In the genomic region with DNA sequence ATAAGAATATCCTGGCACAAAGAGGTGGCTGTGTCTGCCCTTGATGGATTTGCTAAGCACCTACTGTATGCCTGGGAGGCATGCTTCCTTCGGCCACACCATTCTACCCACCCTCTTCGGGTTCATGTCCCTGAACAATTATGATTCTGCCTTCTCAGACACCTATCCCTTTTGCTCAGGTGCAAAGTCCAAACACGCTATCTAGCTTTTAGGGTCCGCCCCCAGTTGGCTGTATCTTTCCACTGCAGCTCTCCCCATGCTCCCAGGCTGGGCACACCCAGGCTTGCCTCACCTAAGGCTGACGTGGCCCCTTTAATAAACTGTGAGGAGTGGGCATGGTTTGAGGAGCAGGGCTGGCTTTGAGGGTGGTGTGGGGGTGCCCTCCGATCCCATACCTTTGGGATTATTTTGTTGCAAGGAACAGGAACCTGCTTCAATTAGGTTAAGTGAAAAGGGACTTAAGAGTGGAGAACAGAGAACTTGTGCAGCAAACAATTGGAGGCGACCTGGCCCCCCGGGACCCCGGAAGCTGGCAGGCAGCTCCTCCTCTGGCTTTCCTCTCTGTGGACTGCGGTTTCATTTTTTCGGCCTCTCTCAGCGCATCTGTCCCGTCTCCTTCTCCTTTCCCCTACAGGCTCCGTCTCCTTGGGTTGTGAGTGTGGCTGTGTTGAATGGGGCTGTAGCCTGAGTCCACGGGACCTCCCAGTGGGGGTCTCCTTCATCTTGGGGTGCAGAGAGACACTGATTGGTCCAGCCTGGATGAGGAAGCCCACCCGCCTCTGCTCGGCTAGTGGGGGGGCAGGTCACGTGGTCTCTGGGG, we compare ENCODE assay signal across 1 cellular context.
TF ChIP-seq lines count a peak whose summit lies in the region.

No MANE protein-coding gene starts in this region.

TF ChIP-seq in HepG2, 621 proteins besides CTCF, POLR2A, EP300 and RAD21 (continued from another document and continues in another):
- TF ChIP-seq, protein P1, sequence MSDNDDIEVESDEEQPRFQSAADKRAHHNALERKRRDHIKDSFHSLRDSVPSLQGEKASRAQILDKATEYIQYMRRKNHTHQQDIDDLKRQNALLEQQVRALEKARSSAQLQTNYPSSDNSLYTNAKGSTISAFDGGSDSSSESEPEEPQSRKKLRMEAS (IDR thresholded peaks at IDR 0.05), result peak; percentile 78
- peak; percentile 95 for TF ChIP-seq ZNF350 (CRISPR knock-in tag; IDR thresholded peaks at IDR 0.05; ENCODE audit: borderline replicate concordance, low read depth)
- no peak for TF ChIP-seq ZC3H4 (CRISPR knock-in tag; IDR thresholded peaks at IDR 0.05; ENCODE audit: borderline replicate concordance)
- TF ChIP-seq MIXL1 (CRISPR knock-in tag; IDR thresholded peaks at IDR 0.05), result peak; percentile 73
- TF ChIP-seq, protein P2, sequence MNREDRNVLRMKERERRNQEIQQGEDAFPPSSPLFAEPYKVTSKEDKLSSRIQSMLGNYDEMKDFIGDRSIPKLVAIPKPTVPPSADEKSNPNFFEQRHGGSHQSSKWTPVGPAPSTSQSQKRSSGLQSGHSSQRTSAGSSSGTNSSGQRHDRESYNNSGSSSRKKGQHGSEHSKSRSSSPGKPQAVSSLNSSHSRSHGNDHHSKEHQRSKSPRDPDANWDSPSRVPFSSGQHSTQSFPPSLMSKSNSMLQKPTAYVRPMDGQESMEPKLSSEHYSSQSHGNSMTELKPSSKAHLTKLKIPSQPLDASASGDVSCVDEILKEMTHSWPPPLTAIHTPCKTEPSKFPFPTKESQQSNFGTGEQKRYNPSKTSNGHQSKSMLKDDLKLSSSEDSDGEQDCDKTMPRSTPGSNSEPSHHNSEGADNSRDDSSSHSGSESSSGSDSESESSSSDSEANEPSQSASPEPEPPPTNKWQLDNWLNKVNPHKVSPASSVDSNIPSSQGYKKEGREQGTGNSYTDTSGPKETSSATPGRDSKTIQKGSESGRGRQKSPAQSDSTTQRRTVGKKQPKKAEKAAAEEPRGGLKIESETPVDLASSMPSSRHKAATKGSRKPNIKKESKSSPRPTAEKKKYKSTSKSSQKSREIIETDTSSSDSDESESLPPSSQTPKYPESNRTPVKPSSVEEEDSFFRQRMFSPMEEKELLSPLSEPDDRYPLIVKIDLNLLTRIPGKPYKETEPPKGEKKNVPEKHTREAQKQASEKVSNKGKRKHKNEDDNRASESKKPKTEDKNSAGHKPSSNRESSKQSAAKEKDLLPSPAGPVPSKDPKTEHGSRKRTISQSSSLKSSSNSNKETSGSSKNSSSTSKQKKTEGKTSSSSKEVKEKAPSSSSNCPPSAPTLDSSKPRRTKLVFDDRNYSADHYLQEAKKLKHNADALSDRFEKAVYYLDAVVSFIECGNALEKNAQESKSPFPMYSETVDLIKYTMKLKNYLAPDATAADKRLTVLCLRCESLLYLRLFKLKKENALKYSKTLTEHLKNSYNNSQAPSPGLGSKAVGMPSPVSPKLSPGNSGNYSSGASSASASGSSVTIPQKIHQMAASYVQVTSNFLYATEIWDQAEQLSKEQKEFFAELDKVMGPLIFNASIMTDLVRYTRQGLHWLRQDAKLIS (CRISPR knock-in tag; IDR thresholded peaks at IDR 0.05), result no peak; the same call in 1 of the 2 replicates
- TF ChIP-seq NCOA1 (CRISPR knock-in tag; IDR thresholded peaks at IDR 0.05), result no peak
- TF ChIP-seq, protein P3, sequence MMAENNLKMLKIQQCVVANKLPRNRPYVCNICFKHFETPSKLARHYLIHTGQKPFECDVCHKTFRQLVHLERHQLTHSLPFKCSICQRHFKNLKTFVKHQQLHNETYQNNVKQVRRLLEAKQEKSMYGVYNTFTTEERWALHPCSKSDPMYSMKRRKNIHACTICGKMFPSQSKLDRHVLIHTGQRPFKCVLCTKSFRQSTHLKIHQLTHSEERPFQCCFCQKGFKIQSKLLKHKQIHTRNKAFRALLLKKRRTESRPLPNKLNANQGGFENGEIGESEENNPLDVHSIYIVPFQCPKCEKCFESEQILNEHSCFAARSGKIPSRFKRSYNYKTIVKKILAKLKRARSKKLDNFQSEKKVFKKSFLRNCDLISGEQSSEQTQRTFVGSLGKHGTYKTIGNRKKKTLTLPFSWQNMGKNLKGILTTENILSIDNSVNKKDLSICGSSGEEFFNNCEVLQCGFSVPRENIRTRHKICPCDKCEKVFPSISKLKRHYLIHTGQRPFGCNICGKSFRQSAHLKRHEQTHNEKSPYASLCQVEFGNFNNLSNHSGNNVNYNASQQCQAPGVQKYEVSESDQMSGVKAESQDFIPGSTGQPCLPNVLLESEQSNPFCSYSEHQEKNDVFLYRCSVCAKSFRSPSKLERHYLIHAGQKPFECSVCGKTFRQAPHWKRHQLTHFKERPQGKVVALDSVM (CRISPR knock-in tag; IDR thresholded peaks at IDR 0.05), result peak; percentile 31; the same call in 1 of the 2 replicates
- no peak for TF ChIP-seq TEAD3 (CRISPR knock-in tag; optimal IDR thresholded peaks at IDR 0.05; ENCODE audit: borderline replicate concordance)
- TF ChIP-seq, protein P4, sequence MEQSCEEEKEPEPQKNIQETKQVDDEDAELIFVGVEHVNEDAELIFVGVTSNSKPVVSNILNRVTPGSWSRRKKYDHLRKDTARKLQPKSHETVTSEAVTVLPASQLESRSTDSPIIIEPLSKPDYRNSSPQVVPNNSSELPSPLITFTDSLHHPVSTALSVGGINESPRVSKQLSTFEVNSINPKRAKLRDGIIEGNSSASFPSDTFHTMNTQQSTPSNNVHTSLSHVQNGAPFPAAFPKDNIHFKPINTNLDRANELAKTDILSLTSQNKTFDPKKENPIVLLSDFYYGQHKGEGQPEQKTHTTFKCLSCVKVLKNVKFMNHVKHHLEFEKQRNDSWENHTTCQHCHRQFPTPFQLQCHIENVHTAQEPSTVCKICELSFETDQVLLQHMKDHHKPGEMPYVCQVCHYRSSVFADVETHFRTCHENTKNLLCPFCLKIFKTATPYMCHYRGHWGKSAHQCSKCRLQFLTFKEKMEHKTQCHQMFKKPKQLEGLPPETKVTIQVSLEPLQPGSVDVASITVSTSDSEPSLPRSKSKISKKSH (CRISPR knock-in tag; IDR thresholded peaks at IDR 0.05; ENCODE audit: borderline replicate concordance), result no peak
- TF ChIP-seq, protein P5, sequence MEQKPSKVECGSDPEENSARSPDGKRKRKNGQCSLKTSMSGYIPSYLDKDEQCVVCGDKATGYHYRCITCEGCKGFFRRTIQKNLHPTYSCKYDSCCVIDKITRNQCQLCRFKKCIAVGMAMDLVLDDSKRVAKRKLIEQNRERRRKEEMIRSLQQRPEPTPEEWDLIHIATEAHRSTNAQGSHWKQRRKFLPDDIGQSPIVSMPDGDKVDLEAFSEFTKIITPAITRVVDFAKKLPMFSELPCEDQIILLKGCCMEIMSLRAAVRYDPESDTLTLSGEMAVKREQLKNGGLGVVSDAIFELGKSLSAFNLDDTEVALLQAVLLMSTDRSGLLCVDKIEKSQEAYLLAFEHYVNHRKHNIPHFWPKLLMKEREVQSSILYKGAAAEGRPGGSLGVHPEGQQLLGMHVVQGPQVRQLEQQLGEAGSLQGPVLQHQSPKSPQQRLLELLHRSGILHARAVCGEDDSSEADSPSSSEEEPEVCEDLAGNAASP (CRISPR knock-in tag; IDR thresholded peaks at IDR 0.05; ENCODE audit: borderline replicate concordance), result peak; percentile 89
- TF ChIP-seq, protein P6, sequence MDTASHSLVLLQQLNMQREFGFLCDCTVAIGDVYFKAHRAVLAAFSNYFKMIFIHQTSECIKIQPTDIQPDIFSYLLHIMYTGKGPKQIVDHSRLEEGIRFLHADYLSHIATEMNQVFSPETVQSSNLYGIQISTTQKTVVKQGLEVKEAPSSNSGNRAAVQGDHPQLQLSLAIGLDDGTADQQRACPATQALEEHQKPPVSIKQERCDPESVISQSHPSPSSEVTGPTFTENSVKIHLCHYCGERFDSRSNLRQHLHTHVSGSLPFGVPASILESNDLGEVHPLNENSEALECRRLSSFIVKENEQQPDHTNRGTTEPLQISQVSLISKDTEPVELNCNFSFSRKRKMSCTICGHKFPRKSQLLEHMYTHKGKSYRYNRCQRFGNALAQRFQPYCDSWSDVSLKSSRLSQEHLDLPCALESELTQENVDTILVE (CRISPR knock-in tag; IDR thresholded peaks at IDR 0.05), result 0 out of 2 replicates have a peak, but pooled peaks have one; percentile 22
- TF ChIP-seq POLR2AphosphoS5 (IDR thresholded peaks at IDR 0.05; ENCODE audit: low read depth, low read length), result peak; percentile 65
- TF ChIP-seq ZNF644 (CRISPR knock-in tag; IDR thresholded peaks at IDR 0.05; ENCODE audit: low read depth), result no peak; the same call in 1 of the 2 replicates
- TF ChIP-seq NRL (CRISPR knock-in tag; IDR thresholded peaks at IDR 0.05; ENCODE audit: borderline replicate concordance), result no peak; the same call in 1 of the 2 replicates
- no peak for TF ChIP-seq NFE2 (CRISPR knock-in tag; IDR thresholded peaks at IDR 0.05)
- TF ChIP-seq DNMT1 (CRISPR knock-in tag; IDR thresholded peaks at IDR 0.05), result no peak
- TF ChIP-seq POLR2G (IDR thresholded peaks at IDR 0.05; ENCODE audit: low read depth, low read length), result peak; percentile 87
- TF ChIP-seq IRF2 (CRISPR knock-in tag; IDR thresholded peaks at IDR 0.05), result peak; percentile 56
- TF ChIP-seq, protein P7, sequence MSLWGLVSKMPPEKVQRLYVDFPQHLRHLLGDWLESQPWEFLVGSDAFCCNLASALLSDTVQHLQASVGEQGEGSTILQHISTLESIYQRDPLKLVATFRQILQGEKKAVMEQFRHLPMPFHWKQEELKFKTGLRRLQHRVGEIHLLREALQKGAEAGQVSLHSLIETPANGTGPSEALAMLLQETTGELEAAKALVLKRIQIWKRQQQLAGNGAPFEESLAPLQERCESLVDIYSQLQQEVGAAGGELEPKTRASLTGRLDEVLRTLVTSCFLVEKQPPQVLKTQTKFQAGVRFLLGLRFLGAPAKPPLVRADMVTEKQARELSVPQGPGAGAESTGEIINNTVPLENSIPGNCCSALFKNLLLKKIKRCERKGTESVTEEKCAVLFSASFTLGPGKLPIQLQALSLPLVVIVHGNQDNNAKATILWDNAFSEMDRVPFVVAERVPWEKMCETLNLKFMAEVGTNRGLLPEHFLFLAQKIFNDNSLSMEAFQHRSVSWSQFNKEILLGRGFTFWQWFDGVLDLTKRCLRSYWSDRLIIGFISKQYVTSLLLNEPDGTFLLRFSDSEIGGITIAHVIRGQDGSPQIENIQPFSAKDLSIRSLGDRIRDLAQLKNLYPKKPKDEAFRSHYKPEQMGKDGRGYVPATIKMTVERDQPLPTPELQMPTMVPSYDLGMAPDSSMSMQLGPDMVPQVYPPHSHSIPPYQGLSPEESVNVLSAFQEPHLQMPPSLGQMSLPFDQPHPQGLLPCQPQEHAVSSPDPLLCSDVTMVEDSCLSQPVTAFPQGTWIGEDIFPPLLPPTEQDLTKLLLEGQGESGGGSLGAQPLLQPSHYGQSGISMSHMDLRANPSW (CRISPR knock-in tag; IDR thresholded peaks at IDR 0.05; ENCODE audit: borderline replicate concordance), result 0 out of 2 replicates have a peak, but pooled peaks have one; percentile 46
- no peak for TF ChIP-seq ZNF678 (CRISPR knock-in tag; IDR thresholded peaks at IDR 0.05)
- no peak for TF ChIP-seq MYNN (CRISPR knock-in tag; IDR thresholded peaks at IDR 0.05; ENCODE audit: low read depth)
- 0 out of 2 replicates have a peak, but pooled peaks have one; percentile 64 for TF ChIP-seq CEBPG (CRISPR knock-in tag; IDR thresholded peaks at IDR 0.05)
- TF ChIP-seq SOX5 (CRISPR knock-in tag; IDR thresholded peaks at IDR 0.05; ENCODE audit: borderline replicate concordance), result peak; percentile 76; the same call in 1 of the 2 replicates
- TF ChIP-seq ZNF256 (CRISPR knock-in tag; conservative IDR thresholded peaks at IDR 0.05), result no peak
- TF ChIP-seq ZNF781 (CRISPR knock-in tag; IDR thresholded peaks at IDR 0.05; ENCODE audit: borderline replicate concordance, not compliant biosample characterization), result no peak
- no peak for TF ChIP-seq ZKSCAN5 (CRISPR knock-in tag; IDR thresholded peaks at IDR 0.05)
- peak; percentile 24; the same call in 1 of the 2 replicates for TF ChIP-seq POGZ (CRISPR knock-in tag; IDR thresholded peaks at IDR 0.05)
- TF ChIP-seq ZNF251 (CRISPR knock-in tag; IDR thresholded peaks at IDR 0.05), result no peak
- TF ChIP-seq, protein P8, sequence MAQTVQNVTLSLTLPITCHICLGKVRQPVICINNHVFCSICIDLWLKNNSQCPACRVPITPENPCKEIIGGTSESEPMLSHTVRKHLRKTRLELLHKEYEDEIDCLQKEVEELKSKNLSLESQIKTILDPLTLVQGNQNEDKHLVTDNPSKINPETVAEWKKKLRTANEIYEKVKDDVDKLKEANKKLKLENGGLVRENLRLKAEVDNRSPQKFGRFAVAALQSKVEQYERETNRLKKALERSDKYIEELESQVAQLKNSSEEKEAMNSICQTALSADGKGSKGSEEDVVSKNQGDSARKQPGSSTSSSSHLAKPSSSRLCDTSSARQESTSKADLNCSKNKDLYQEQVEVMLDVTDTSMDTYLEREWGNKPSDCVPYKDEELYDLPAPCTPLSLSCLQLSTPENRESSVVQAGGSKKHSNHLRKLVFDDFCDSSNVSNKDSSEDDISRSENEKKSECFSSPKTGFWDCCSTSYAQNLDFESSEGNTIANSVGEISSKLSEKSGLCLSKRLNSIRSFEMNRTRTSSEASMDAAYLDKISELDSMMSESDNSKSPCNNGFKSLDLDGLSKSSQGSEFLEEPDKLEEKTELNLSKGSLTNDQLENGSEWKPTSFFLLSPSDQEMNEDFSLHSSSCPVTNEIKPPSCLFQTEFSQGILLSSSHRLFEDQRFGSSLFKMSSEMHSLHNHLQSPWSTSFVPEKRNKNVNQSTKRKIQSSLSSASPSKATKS (CRISPR knock-in tag; IDR thresholded peaks at IDR 0.05), result no peak
- 0 out of 2 replicates have a peak, but pooled peaks have one; percentile 16 for TF ChIP-seq ZNF317 (CRISPR knock-in tag; IDR thresholded peaks at IDR 0.05)
- TF ChIP-seq, protein P9, sequence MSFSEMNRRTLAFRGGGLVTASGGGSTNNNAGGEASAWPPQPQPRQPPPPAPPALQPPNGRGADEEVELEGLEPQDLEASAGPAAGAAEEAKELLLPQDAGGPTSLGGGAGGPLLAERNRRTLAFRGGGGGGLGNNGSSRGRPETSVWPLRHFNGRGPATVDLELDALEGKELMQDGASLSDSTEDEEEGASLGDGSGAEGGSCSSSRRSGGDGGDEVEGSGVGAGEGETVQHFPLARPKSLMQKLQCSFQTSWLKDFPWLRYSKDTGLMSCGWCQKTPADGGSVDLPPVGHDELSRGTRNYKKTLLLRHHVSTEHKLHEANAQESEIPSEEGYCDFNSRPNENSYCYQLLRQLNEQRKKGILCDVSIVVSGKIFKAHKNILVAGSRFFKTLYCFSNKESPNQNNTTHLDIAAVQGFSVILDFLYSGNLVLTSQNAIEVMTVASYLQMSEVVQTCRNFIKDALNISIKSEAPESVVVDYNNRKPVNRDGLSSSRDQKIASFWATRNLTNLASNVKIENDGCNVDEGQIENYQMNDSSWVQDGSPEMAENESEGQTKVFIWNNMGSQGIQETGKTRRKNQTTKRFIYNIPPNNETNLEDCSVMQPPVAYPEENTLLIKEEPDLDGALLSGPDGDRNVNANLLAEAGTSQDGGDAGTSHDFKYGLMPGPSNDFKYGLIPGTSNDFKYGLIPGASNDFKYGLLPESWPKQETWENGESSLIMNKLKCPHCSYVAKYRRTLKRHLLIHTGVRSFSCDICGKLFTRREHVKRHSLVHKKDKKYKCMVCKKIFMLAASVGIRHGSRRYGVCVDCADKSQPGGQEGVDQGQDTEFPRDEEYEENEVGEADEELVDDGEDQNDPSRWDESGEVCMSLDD (CRISPR knock-in tag; IDR thresholded peaks at IDR 0.05; ENCODE audit: borderline replicate concordance), result peak; percentile 61; the same call in 1 of the 2 replicates
- TF ChIP-seq HDAC6 (IDR thresholded peaks at IDR 0.05; ENCODE audit: low read depth, low read length), result no peak
- peak; percentile 78 for TF ChIP-seq NCOR1 (IDR thresholded peaks at IDR 0.05; ENCODE audit: borderline replicate concordance, low read length)
- TF ChIP-seq, protein P10, sequence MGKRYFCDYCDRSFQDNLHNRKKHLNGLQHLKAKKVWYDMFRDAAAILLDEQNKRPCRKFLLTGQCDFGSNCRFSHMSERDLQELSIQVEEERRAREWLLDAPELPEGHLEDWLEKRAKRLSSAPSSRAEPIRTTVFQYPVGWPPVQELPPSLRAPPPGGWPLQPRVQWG (CRISPR knock-in tag; IDR thresholded peaks at IDR 0.05; ENCODE audit: borderline replicate concordance, low read depth), result no peak
